In genomic region chr17:66459811-66460270, GRCh38 we compare ENCODE assay signal across 8 cellular contexts.
DNase-seq lines count a peak whose midpoint lies in the region; ATAC-seq and TF ChIP-seq lines count a peak whose summit lies in the region.

No MANE protein-coding gene starts in this region.

- no peaks in the 10 kb centered on the region for H3K27me3 ChIP-seq in upper lobe of right lung

- no peaks in the 10 kb centered on the region for H3K9me3 ChIP-seq in upper lobe of right lung

- peaks cover 6% of the 10 kb centered on the region for H3K4me1 ChIP-seq in upper lobe of right lung

- H3K27ac Mint-ChIP-seq in activated naive CD4-positive, alpha-beta T cell treated with anti-CD3 and anti-CD28 coated beads, Interleukin-2, amount 50 U/mL, for 72 hours = peak overlapping the region in 1 of 2 donors; percentile 58
- H3K27ac Mint-ChIP-seq in activated naive CD4-positive, alpha-beta T cell treated with anti-CD3 and anti-CD28 coated beads, Interleukin-2, amount 10 ng/mL, durations not matched to agents 7 days and 5 days = no peak overlapping the region
- peak overlapping the region; percentile 47 for H3K27ac Mint-ChIP-seq in activated T-helper 1 cell treated with anti-CD3 and anti-CD28 coated beads, Interleukin-12 subunit alpha, Interleukin-12 subunit beta, Interleukin-2, Interleukin-4 antibody, amounts not matched to agents 30 ng/mL and 10 ng/mL and 1 ng/mL, durations not matched to agents 14 hours and 24 hours and 36 hours

- no peak overlapping the region for H3K4me3 Mint-ChIP-seq in activated naive CD4-positive, alpha-beta T cell treated with anti-CD3 and anti-CD28 coated beads, Interleukin-2, amount 10 ng/mL, durations not matched to agents 7 days and 5 days
- no peak overlapping the region for H3K4me3 Mint-ChIP-seq in activated T-helper 1 cell treated with anti-CD3 and anti-CD28 coated beads, Interleukin-12 subunit alpha, Interleukin-12 subunit beta, Interleukin-2, Interleukin-4 antibody, amounts not matched to agents 30 ng/mL and 10 ng/mL and 1 ng/mL, durations not matched to agents 14 hours and 24 hours and 36 hours

- DNase-seq in activated naive CD4-positive, alpha-beta T cell treated with anti-CD3 and anti-CD28 coated beads, Interleukin-2, amount 50 U/mL, for 72 hours (ENCODE audit: low spot score in 2 of 2) = no peak
- DNase-seq in activated naive CD4-positive, alpha-beta T cell treated with anti-CD3 and anti-CD28 coated beads, Interleukin-2, amount 10 ng/mL, durations not matched to agents 7 days and 5 days = no peak
- DNase-seq in activated T-helper 1 cell treated with anti-CD3 and anti-CD28 coated beads, Interleukin-12 subunit alpha, Interleukin-12 subunit beta, Interleukin-2, Interleukin-4 antibody, amounts not matched to agents 30 ng/mL and 10 ng/mL and 1 ng/mL, durations not matched to agents 14 hours and 24 hours and 36 hours (ENCODE audit: low spot score) = no peak
- DNase-seq in iris pigment epithelial cell (ENCODE audit: low read depth) (peak; percentile 100), upper lobe of right lung (no peak), DMS53 treated with DMSO at 0.1 percent for 48 hours (lab: John Stamatoyannopoulos, UW; ENCODE audit: unreplicated experiment) (no peak), NCI-H1417 (lab: John Stamatoyannopoulos, UW) (no peak)
- no peak for DNase-seq in activated CD4-positive, alpha-beta T cell treated with anti-CD3 and anti-CD28 coated beads for 4 hours

- no peak for TF ChIP-seq CTCF in upper lobe of right lung (IDR thresholded peaks at IDR 0.05)

- CTCF ChIA-PET in activated naive CD4-positive, alpha-beta T cell treated with anti-CD3 and anti-CD28 coated beads, Interleukin-2, amount 10 ng/mL, durations not matched to agents 7 days and 5 days (lab: Charles Lee) = interaction anchor here (1.5 kb wide), 1 partner anchor 107 kb away, joined by 5 read pairs; no protein-coding TSS in a partner anchor

- no peaks in the 10 kb centered on the region for H3K36me3 ChIP-seq in upper lobe of right lung

- intact Hi-C loops in activated T-helper 1 cell treated with anti-CD3 and anti-CD28 coated beads, Interleukin-12 subunit alpha, Interleukin-12 subunit beta, Interleukin-2, Interleukin-4 antibody, amounts not matched to agents 30 ng/mL and 10 ng/mL and 1 ng/mL, durations not matched to agents 14 hours and 24 hours and 36 hours (cut with micrococcal nuclease) = no loop called here
- intact Hi-C loops in upper lobe of right lung (cut with DNase I) = no loop called here

- H3K9me3 Mint-ChIP-seq in activated naive CD4-positive, alpha-beta T cell treated with anti-CD3 and anti-CD28 coated beads, Interleukin-2, amount 50 U/mL, for 72 hours = peaks cover 0 to 23% of the 10 kb centered on the region in 2 donors
- peaks cover 22% of the 10 kb centered on the region for H3K9me3 Mint-ChIP-seq in activated naive CD4-positive, alpha-beta T cell treated with anti-CD3 and anti-CD28 coated beads, Interleukin-2, amount 10 ng/mL, durations not matched to agents 7 days and 5 days
- peaks cover 34% of the 10 kb centered on the region for H3K9me3 Mint-ChIP-seq in activated T-helper 1 cell treated with anti-CD3 and anti-CD28 coated beads, Interleukin-12 subunit alpha, Interleukin-12 subunit beta, Interleukin-2, Interleukin-4 antibody, amounts not matched to agents 30 ng/mL and 10 ng/mL and 1 ng/mL, durations not matched to agents 14 hours and 24 hours and 36 hours

- no peak overlapping the region for H3K4me3 ChIP-seq in upper lobe of right lung

- no peaks in the 10 kb centered on the region for H3K27me3 Mint-ChIP-seq in activated naive CD4-positive, alpha-beta T cell treated with anti-CD3 and anti-CD28 coated beads, Interleukin-2, amount 10 ng/mL, durations not matched to agents 7 days and 5 days
- H3K27me3 Mint-ChIP-seq in activated T-helper 1 cell treated with anti-CD3 and anti-CD28 coated beads, Interleukin-12 subunit alpha, Interleukin-12 subunit beta, Interleukin-2, Interleukin-4 antibody, amounts not matched to agents 30 ng/mL and 10 ng/mL and 1 ng/mL, durations not matched to agents 14 hours and 24 hours and 36 hours (ENCODE audit: insufficient read depth) = no peaks in the 10 kb centered on the region

- ATAC-seq in activated naive CD4-positive, alpha-beta T cell treated with anti-CD3 and anti-CD28 coated beads, Interleukin-2, amount 50 U/mL, for 72 hours = peak; percentile 87
- ATAC-seq in upper lobe of right lung = peak; percentile 87

- H3K4me1 Mint-ChIP-seq in activated naive CD4-positive, alpha-beta T cell treated with anti-CD3 and anti-CD28 coated beads, Interleukin-2, amount 10 ng/mL, durations not matched to agents 7 days and 5 days = peaks cover 8% of the 10 kb centered on the region
- peaks cover 39% of the 10 kb centered on the region for H3K4me1 Mint-ChIP-seq in activated T-helper 1 cell treated with anti-CD3 and anti-CD28 coated beads, Interleukin-12 subunit alpha, Interleukin-12 subunit beta, Interleukin-2, Interleukin-4 antibody, amounts not matched to agents 30 ng/mL and 10 ng/mL and 1 ng/mL, durations not matched to agents 14 hours and 24 hours and 36 hours (ENCODE audit: low read depth)

- H3K36me3 Mint-ChIP-seq in activated naive CD4-positive, alpha-beta T cell treated with anti-CD3 and anti-CD28 coated beads, Interleukin-2, amount 50 U/mL, for 72 hours = peaks cover 15 to 56% of the 10 kb centered on the region in 2 donors
- peaks cover 45% of the 10 kb centered on the region for H3K36me3 Mint-ChIP-seq in activated naive CD4-positive, alpha-beta T cell treated with anti-CD3 and anti-CD28 coated beads, Interleukin-2, amount 10 ng/mL, durations not matched to agents 7 days and 5 days
- H3K36me3 Mint-ChIP-seq in activated T-helper 1 cell treated with anti-CD3 and anti-CD28 coated beads, Interleukin-12 subunit alpha, Interleukin-12 subunit beta, Interleukin-2, Interleukin-4 antibody, amounts not matched to agents 30 ng/mL and 10 ng/mL and 1 ng/mL, durations not matched to agents 14 hours and 24 hours and 36 hours (ENCODE audit: low read depth) = peaks cover 40% of the 10 kb centered on the region

- H3K27ac ChIP-seq in upper lobe of right lung = no peak overlapping the region
